ENCODE assay signal across 9 cellular contexts in the genomic region with DNA sequence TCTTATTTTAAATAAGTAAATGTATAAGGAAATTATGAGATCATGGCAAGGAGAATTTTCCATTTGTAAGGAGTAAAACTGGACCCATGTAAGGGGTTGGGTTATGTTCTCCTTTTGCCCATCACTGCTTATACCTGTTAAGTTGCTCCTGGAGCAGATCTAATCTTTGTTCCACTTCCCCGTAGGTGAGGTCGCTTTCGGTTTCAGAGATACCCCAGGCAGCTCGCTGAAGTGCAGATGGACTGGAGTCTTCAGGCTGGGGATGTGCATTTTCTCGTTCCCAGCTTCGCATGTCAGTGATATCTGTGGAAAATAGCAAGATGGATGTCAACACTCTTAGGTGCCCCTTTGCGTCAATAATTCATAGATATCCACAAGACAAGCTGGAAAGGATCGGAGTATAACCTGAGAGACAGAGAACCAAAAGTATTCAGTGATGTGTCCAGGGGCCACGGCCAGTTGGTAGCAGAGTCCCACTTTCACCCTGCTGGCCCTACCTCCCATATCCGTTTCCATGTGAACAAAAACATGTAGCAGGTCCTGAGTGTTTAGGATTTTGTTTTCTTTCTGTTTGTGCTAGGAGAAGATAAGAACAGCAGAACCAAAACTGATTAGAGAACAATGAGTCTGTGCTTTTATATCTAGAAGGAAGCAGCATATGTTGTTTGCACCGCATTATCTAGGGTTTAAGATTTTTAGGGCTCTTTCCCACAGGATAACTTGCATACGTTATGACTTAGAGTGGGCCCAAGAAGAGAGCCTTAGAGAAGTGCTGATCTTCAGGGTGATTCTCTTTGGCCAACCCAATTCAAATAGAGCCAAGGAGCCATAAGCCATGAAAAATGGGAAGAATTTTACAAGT. TPM values are rescaled to one million over a fixed set of nuclear protein-coding genes. Genes with fewer than 3 reads are reported as not detected.
A peak's percentile ranks its signal among the peaks of the same experiment; 100 is the strongest.
DNase-seq lines count a peak whose midpoint lies in the region; ATAC-seq, FAIRE-seq and TF ChIP-seq lines count a peak whose summit lies in the region.
"Had no signal": no experiment of that assay in that cellular context is flagged by ENCODE, and none has a peak within 500 bp of the region (broad histone marks: within the 10 kb centered on the region; RNA-seq: fewer than 3 reads in every experiment).

No MANE protein-coding gene starts in this region.

- BruUV-seq in MCF 10A (replicated peaks; lab: Mats Ljungman, UMichigan): no TSS peak

- no peaks in the 10 kb centered on the region for H3K9me3 Mint-ChIP-seq in MCF 10A (ENCODE audit: unreplicated experiment)

- H3K4me3 Mint-ChIP-seq in MCF 10A (ENCODE audit: unreplicated experiment): no peak overlapping the region

- no peak for TF ChIP-seq POLR2A in GM12891 (IDR thresholded peaks at IDR 0.05; ENCODE audit: low read depth, low read length)

- POLR2A ChIA-PET in MCF 10A (lab: Yijun Ruan, JAX): no interaction called here

- intact Hi-C loops in MCF 10A (cut with micrococcal nuclease): no loop called here
- intact Hi-C loops in posterior vena cava (cut with DNase I): no loop called here

- CTCF ChIA-PET in MCF 10A (lab: Yijun Ruan, JAX): interaction anchor here (0.5 kb wide), 1 partner anchor 427 kb away, joined by 3 read pairs; no protein-coding TSS in a partner anchor

- H3K36me3 Mint-ChIP-seq in MCF 10A (ENCODE audit: insufficient read depth, unreplicated experiment): no peaks in the 10 kb centered on the region

- peaks cover 98% of the 10 kb centered on the region for H3K27me3 Mint-ChIP-seq in MCF 10A (ENCODE audit: insufficient read depth, unreplicated experiment)

- no peak for FAIRE-seq in GM12891 (lab: Jason Lieb, UNC)

- peak overlapping the region; percentile 25 for H3K4me3 ChIP-seq in fibroblast of pulmonary artery (replicated peaks; ENCODE audit: low read depth, low read length)
- H3K4me3 ChIP-seq: cardiac muscle cell had no signal

- TF ChIP-seq CTCF in fibroblast of pulmonary artery (IDR thresholded peaks at IDR 0.05; ENCODE audit: low read length, missing control alignments) (no peak), MCF 10A (IDR thresholded peaks at IDR 0.05; ENCODE audit: unreplicated experiment) (no peak)

- DNase-seq in GM12891 (ENCODE audit: insufficient read length, low spot score) (no peak), fibroblast of pulmonary artery (ENCODE audit: low read depth) (peak; percentile 14), MCF 10A (ENCODE audit: unreplicated experiment) (no peak), posterior vena cava (ENCODE audit: low spot score) (no peak)
- DNase-seq in activated naive CD4-positive, alpha-beta T cell (lab: John Stamatoyannopoulos, UW): no peak
- DNase-seq: NCI-H146 had no signal

- H3K4me1 Mint-ChIP-seq in MCF 10A (ENCODE audit: insufficient read depth, unreplicated experiment): no peaks in the 10 kb centered on the region

- ATAC-seq in GM19025 (IDR thresholded peaks at IDR 0.05; ENCODE audit: low read depth, unreplicated experiment) (peak; percentile 85), HG03159 (IDR thresholded peaks at IDR 0.05; ENCODE audit: unreplicated experiment) (peak; percentile 78)

- H3K27ac Mint-ChIP-seq in MCF 10A (ENCODE audit: low read depth, unreplicated experiment): no peak overlapping the region

TF ChIP-seq in GM12891, 5 proteins besides CTCF, POLR2A, EP300 and RAD21:
- TF ChIP-seq POLR2AphosphoS5 (IDR thresholded peaks at IDR 0.05; ENCODE audit: low read depth, low read length) (no peak), SPI1 (IDR thresholded peaks at IDR 0.05; ENCODE audit: low read depth, low read length) (peak; percentile 64), POU2F2 (IDR thresholded peaks at IDR 0.05; ENCODE audit: low read depth, low read length) (no peak), TAF1 (IDR thresholded peaks at IDR 0.05; ENCODE audit: low read depth, low read length) (no peak)

RNA-seq across cellular contexts. Expression of a gene that starts 36.0 kb away (rescaled TPM):
- polyA plus RNA-seq in GM12891 (2012; ENCODE audit: low read depth, missing spikeins): 23.4 TPM
- 0.77 and 1.9 TPM in 2 replicates for total RNA-seq in MCF 10A (2022)
- total RNA-seq in posterior vena cava: 10 to 100 TPM; 21.1 to 38.9 TPM
